Comparison of ENCODE assay signal across 8 cellular contexts in genomic region chr7:102572320-102573245, GRCh38. TPM values are rescaled to one million over a fixed set of nuclear protein-coding genes. Genes with fewer than 3 reads are reported as not detected.
DNase-seq lines count a peak whose midpoint lies in the region; ATAC-seq and TF ChIP-seq lines count a peak whose summit lies in the region.
"Not testable (repeated sequence)": the region's sequence is repeated elsewhere in the genome, so short reads cannot be mapped to it uniquely, and the experiment has no call there.

POLR2J3 (minus strand) TSS chr7:102572583; CDS start chr7:102572521, 62 bp downstream.

- CTCF ChIA-PET in BJ (lab: Yijun Ruan, JAX): not testable (repeated sequence)

- not testable (repeated sequence) for H3K4me1 ChIP-seq in SJSA1 (replicated peaks); mucosa of stomach (ENCODE audit: control insufficient read depth, insufficient read depth, low read length)

- not testable (repeated sequence) for H3K27me3 ChIP-seq in BJ (ENCODE audit: control insufficient read depth, insufficient read depth, low read length); SJSA1 (replicated peaks); mucosa of stomach (ENCODE audit: control insufficient read depth, insufficient read depth, low read length)

- POLR2A ChIA-PET in BJ (lab: Charles Lee): interaction anchor here (0.6 kb wide), 1 partner anchor 128 kb away, joined by 6 read pairs; no protein-coding TSS in a partner anchor

- H3K27ac ChIP-seq in SJSA1: peak within 1 kb of the TSS; percentile 35

- not testable (repeated sequence) for H3K36me3 ChIP-seq in BJ (ENCODE audit: control insufficient read depth, insufficient read depth, low read length); SJSA1; mucosa of stomach (ENCODE audit: control insufficient read depth, insufficient read depth, low read length)

- peak; percentile 68 for TF ChIP-seq CTCF in BJ (IDR thresholded peaks at IDR 0.05; ENCODE audit: insufficient read depth, low read depth, low read length)

- H3K9ac ChIP-seq in mucosa of stomach (ENCODE audit: low read length): peak within 1 kb of the TSS; percentile 74

- H3K4me3 ChIP-seq in BJ (ENCODE audit: low read depth, low read length) (peak within 1 kb of the TSS; percentile 60), SJSA1 (peak within 1 kb of the TSS; percentile 55)
- not testable (repeated sequence) for H3K4me3 ChIP-seq in mucosa of stomach (ENCODE audit: low read length)

- peak; percentile 70 for DNase-seq in BJ (ENCODE audit: low read depth)
- DNase-seq in SJSA1 (ENCODE audit: low read depth in 1 of 2, low spot score in 2 of 2): peak; percentile 84 to 97
- DNase-seq in activated effector memory CD4-positive, alpha-beta T cell treated with anti-CD3 and anti-CD28 coated beads, Interleukin-2, amount 50 U/mL, for 16 hours: peak; percentile 100
- peak; percentile 87 for DNase-seq in fibroblast of gingiva (ENCODE audit: low read depth)
- DNase-seq in stimulated activated CD4-positive, alpha-beta T cell treated with anti-CD3 and anti-CD28 coated beads, TNF-alpha, amount 100 ng/mL, for 1 hour (ENCODE audit: low read depth in 3 of 3, low spot score in 1 of 3): peak; percentile 94 to 100 (median 95)

- ATAC-seq in GM19328 (IDR thresholded peaks at IDR 0.05; ENCODE audit: unreplicated experiment) (peak; percentile 90), HG03097 (IDR thresholded peaks at IDR 0.05; ENCODE audit: low FRiP score, unreplicated experiment) (peak; percentile 87)

- H3K9me3 ChIP-seq in SJSA1 (replicated peaks); mucosa of stomach (ENCODE audit: control insufficient read depth, low read length): not testable (repeated sequence)

RNA-seq across cellular contexts. Expression of gene POLR2J3, which starts in this region (rescaled TPM):
- 41.5 and 118 TPM in 2 replicates for polyA plus RNA-seq in BJ (2011; rRNA removed)
- 117 and 143 TPM in 2 replicates for polyA minus RNA-seq in BJ (2011; rRNA and poly(A)+ RNA removed)
- 15.7 and 21.3 TPM in 2 replicates for total RNA-seq in SJSA1 (2014; rRNA removed; shearing (Covaris generic))
